In the genomic region with DNA sequence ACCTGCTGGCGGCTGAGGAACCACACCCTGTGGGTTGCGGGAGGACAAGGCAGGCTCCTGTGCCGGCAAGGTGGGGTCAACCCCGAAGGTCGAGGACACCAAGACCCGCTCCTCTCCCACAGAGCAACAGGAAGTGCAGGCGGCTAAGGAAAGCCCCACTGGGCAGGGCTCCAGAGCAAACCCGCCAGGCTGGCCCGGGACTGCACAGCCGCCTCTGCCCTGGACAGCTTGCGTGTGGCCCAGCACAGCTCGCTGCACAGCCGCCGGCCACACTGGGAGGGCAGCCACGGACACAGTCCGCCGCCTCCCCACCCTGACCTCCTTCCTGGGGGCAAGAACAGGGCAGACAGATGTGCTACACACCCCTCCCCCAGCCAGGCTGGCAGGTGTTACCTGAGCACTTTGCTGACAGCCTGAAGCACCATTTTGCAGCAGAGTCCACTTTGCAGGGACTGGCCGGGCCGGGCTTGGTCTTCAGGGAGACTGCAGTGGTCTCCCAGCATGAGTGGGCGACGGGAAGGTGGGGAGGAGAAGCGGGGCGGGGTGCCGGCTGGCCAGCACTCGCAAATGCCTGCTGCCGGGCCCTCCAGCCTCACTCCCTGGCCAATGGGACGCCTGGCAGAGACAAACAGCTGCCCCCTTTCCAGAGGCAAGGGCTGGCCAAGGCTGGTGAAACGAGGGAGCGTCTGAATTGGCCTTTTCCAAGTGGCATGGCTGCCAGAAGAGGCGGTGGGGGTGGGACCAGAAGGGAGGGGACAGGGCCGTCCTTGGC, we compare ENCODE assay signal across 8 cellular contexts. TPM values are rescaled to one million over a fixed set of nuclear protein-coding genes. Genes with fewer than 3 reads are reported as not detected.
A peak's percentile ranks its signal among the peaks of the same experiment; 100 is the strongest.
DNase-seq lines count a peak whose midpoint lies in the region; TF ChIP-seq lines count a peak whose summit lies in the region.

A gene with protein sequence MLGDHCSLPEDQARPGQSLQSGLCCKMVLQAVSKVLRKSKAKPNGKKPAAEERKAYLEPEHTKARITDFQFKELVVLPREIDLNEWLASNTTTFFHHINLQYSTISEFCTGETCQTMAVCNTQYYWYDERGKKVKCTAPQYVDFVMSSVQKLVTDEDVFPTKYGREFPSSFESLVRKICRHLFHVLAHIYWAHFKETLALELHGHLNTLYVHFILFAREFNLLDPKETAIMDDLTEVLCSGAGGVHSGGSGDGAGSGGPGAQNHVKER (minus strand): TSS at position 726 of the 772 bp plus-strand sequence. CDS start 223 bp downstream, at position 503.

- H3K27ac Mint-ChIP-seq in CD4-positive, alpha-beta memory T cell, result peak within 1 kb of the TSS in 6 of 7 donors; percentile 7 to 75 (median 55)

- CTCF ChIA-PET in CD4-positive, alpha-beta memory T cell (lab: Charles Lee; ENCODE audit: partially characterized antibody), result no interaction called here
- CTCF ChIA-PET in PC-9 (lab: Charles Lee), result interaction anchor here (0.5 kb wide), 1 partner anchor 10 kb away, joined by 3 read pairs; no protein-coding TSS in a partner anchor

- H3K4me1 Mint-ChIP-seq in CD4-positive, alpha-beta memory T cell, result peaks cover 16 to 54% (median 36%) of the 10 kb centered on the region in 4 donors

- no peaks in the 10 kb centered on the region for H3K36me3 ChIP-seq in CD4-positive, alpha-beta memory T cell (ENCODE audit: insufficient read depth, low read length)
- no peaks in the 10 kb centered on the region for H3K36me3 ChIP-seq in PC-9 (ENCODE audit: low read depth)
- no peaks in the 10 kb centered on the region for H3K36me3 ChIP-seq in neural cell (ENCODE audit: insufficient read depth, low read length)

- H3K79me2 ChIP-seq in PC-9 (ENCODE audit: low read depth) (no peaks in the 10 kb centered on the region), neural cell (replicated peaks; ENCODE audit: insufficient read depth, low read length) (no peaks in the 10 kb centered on the region)

- no peak within 1 kb of the TSS for H3K4me3 ChIP-seq in CD4-positive, alpha-beta memory T cell (ENCODE audit: low read length in 2 of 2)
- H3K4me3 ChIP-seq in PC-9 (no peak within 1 kb of the TSS), fibroblast of pulmonary artery (replicated peaks; ENCODE audit: low read depth, low read length) (no peak within 1 kb of the TSS), neural cell (ENCODE audit: low read length) (no peak within 1 kb of the TSS), foreskin fibroblast (ENCODE audit: low read depth in 1 of 2, low read length in 2 of 2) (no peak within 1 kb of the TSS)

- POLR2A ChIA-PET in CD4-positive, alpha-beta memory T cell (lab: Charles Lee; ENCODE audit: partially characterized antibody), result no interaction called here
- POLR2A ChIA-PET in PC-9 (lab: Charles Lee; ENCODE audit: unreplicated experiment), result no interaction called here

- H3K27me3 ChIP-seq in CD4-positive, alpha-beta memory T cell (ENCODE audit: insufficient read depth, low read length), result no peaks in the 10 kb centered on the region
- no peaks in the 10 kb centered on the region for H3K27me3 ChIP-seq in PC-9 (ENCODE audit: insufficient read depth, low read depth)
- no peaks in the 10 kb centered on the region for H3K27me3 ChIP-seq in neural cell (ENCODE audit: insufficient read depth, low read depth, low read length)

- no peaks in the 10 kb centered on the region for H3K27me3 Mint-ChIP-seq in CD4-positive, alpha-beta memory T cell

- TF ChIP-seq EP300 in neural cell (conservative IDR thresholded peaks at IDR 0.05; ENCODE audit: poor library complexity, severe bottlenecking), result no peak

- DNase-seq in CD4-positive, alpha-beta memory T cell, result peak; percentile 6 to 54 (median 16)
- DNase-seq in PC-9 (peak in 1 of 2 experiments; percentile 67), fibroblast of pulmonary artery (ENCODE audit: low read depth) (peak; percentile 11), NK-92 (lab: John Stamatoyannopoulos, UW; ENCODE audit: unreplicated experiment) (no peak), NCI-H1694 (lab: John Stamatoyannopoulos, UW) (no peak), GM20000 (ENCODE audit: low spot score) (no peak), foreskin fibroblast (no peak)

- peaks cover 56% of the 10 kb centered on the region for H3K4me1 ChIP-seq in CD4-positive, alpha-beta memory T cell (ENCODE audit: insufficient read depth, low read length)
- no peaks in the 10 kb centered on the region for H3K4me1 ChIP-seq in PC-9 (replicated peaks; ENCODE audit: insufficient read depth)

- intact Hi-C loops in CD4-positive, alpha-beta memory T cell (cut with micrococcal nuclease), result no loop called here
- intact Hi-C loops in PC-9 (cut with micrococcal nuclease; ENCODE audit: unreplicated experiment), result no loop called here

- TF ChIP-seq CTCF in PC-9 (conservative IDR thresholded peaks at IDR 0.05) (no peak), fibroblast of pulmonary artery (IDR thresholded peaks at IDR 0.05; ENCODE audit: low read length, missing control alignments) (no peak), neural cell (IDR thresholded peaks at IDR 0.05; ENCODE audit: poor library complexity, severe bottlenecking) (no peak), GM20000 (IDR thresholded peaks at IDR 0.05; ENCODE audit: extremely low read depth, missing control alignments) (no peak), foreskin fibroblast (IDR thresholded peaks at IDR 0.05; ENCODE audit: low read depth, low read length) (no peak)

- H3K9me3 ChIP-seq in CD4-positive, alpha-beta memory T cell (ENCODE audit: control insufficient read depth in 1 of 2, low read length in 2 of 2), result no peaks in the 10 kb centered on the region
- H3K9me3 ChIP-seq in PC-9 (ENCODE audit: insufficient read depth, low read depth) (no peaks in the 10 kb centered on the region), neural cell (ENCODE audit: low read length) (no peaks in the 10 kb centered on the region)

- no peak within 1 kb of the TSS for H3K9ac ChIP-seq in neural cell (ENCODE audit: low read length)

- H4K20me1 ChIP-seq in PC-9 (ENCODE audit: insufficient read depth) (no peaks in the 10 kb centered on the region; the same call in 1 of the 2 replicates), neural cell (ENCODE audit: insufficient read depth) (no peaks in the 10 kb centered on the region)

- TF ChIP-seq RAD21 in neural cell (conservative IDR thresholded peaks at IDR 0.05), result no peak

- H2AFZ ChIP-seq in PC-9, result no peak within 1 kb of the TSS
- H2AFZ ChIP-seq in neural cell (ENCODE audit: low read depth, low read length), result no peak within 1 kb of the TSS

- H3K27ac ChIP-seq in CD4-positive, alpha-beta memory T cell (ENCODE audit: low read depth, low read length), result no peak within 1 kb of the TSS
- H3K27ac ChIP-seq in PC-9 (no peak within 1 kb of the TSS), neural cell (ENCODE audit: low read length) (no peak within 1 kb of the TSS)

- H3F3A ChIP-seq in PC-9 (ENCODE audit: insufficient read depth, low read depth) (no peaks in the 10 kb centered on the region), neural cell (ENCODE audit: insufficient read depth, low read length, poor library complexity, severe bottlenecking) (no peaks in the 10 kb centered on the region)

- H3K9me3 Mint-ChIP-seq in CD4-positive, alpha-beta memory T cell, result no peaks in the 10 kb centered on the region

- peaks cover 0 to 8% of the 10 kb centered on the region in 2 donors for H3K36me3 Mint-ChIP-seq in CD4-positive, alpha-beta memory T cell

- H3K4me2 ChIP-seq in PC-9 (no peak within 1 kb of the TSS), neural cell (ENCODE audit: low read length) (no peak within 1 kb of the TSS)

- no TSS peak for BruUV-seq in PC-9 (replicated peaks; lab: Mats Ljungman, UMichigan)

- H3K4me3 Mint-ChIP-seq in CD4-positive, alpha-beta memory T cell, result peak within 1 kb of the TSS in 3 of 8 donors; percentile 10 to 36 (median 25)

- H3K9me2 ChIP-seq in PC-9 (ENCODE audit: insufficient read depth) (no peaks in the 10 kb centered on the region), neural cell (ENCODE audit: insufficient read depth, low read length) (no peaks in the 10 kb centered on the region)

TF ChIP-seq in neural cell, 6 proteins besides CTCF, POLR2A, EP300 and RAD21:
- TF ChIP-seq SMC3 (conservative IDR thresholded peaks at IDR 0.05; ENCODE audit: poor library complexity) (no peak), POLR2AphosphoS5 (IDR thresholded peaks at IDR 0.05) (no peak), EZH2 (IDR thresholded peaks at IDR 0.05; ENCODE audit: borderline replicate concordance, insufficient read depth, low read length, poor library complexity, severe bottlenecking) (no peak), MXI1 (conservative IDR thresholded peaks at IDR 0.05; ENCODE audit: poor library complexity, severe bottlenecking) (no peak), TAF1 (IDR thresholded peaks at IDR 0.05; ENCODE audit: low read depth) (no peak)
- TF ChIP-seq, protein P1, sequence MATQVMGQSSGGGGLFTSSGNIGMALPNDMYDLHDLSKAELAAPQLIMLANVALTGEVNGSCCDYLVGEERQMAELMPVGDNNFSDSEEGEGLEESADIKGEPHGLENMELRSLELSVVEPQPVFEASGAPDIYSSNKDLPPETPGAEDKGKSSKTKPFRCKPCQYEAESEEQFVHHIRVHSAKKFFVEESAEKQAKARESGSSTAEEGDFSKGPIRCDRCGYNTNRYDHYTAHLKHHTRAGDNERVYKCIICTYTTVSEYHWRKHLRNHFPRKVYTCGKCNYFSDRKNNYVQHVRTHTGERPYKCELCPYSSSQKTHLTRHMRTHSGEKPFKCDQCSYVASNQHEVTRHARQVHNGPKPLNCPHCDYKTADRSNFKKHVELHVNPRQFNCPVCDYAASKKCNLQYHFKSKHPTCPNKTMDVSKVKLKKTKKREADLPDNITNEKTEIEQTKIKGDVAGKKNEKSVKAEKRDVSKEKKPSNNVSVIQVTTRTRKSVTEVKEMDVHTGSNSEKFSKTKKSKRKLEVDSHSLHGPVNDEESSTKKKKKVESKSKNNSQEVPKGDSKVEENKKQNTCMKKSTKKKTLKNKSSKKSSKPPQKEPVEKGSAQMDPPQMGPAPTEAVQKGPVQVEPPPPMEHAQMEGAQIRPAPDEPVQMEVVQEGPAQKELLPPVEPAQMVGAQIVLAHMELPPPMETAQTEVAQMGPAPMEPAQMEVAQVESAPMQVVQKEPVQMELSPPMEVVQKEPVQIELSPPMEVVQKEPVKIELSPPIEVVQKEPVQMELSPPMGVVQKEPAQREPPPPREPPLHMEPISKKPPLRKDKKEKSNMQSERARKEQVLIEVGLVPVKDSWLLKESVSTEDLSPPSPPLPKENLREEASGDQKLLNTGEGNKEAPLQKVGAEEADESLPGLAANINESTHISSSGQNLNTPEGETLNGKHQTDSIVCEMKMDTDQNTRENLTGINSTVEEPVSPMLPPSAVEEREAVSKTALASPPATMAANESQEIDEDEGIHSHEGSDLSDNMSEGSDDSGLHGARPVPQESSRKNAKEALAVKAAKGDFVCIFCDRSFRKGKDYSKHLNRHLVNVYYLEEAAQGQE (IDR thresholded peaks at IDR 0.05; ENCODE audit: borderline replicate concordance), result no peak

RNA-seq across cellular contexts. Expression of the gene that starts here (rescaled TPM):
- 10 to 100 TPM; 73.1 to 74.1 TPM for total RNA-seq in CD4-positive, alpha-beta memory T cell
- 10 to 100 TPM; 48.8 to 67.0 TPM for polyA plus RNA-seq in CD4-positive, alpha-beta memory T cell
- 19.1 and 21.8 TPM in 2 replicates for total RNA-seq in PC-9 (2021)
- polyA plus RNA-seq in neural cell, result 33.2 and 56.8 TPM in 2 replicates
- 16.6 and 20.9 TPM in 2 replicates for polyA minus RNA-seq in neural cell

Comparison
In these comparisons a context has a peak if more than half of its experiments do, and no peak if none do; other contexts are left out.
1. DNase-seq: peak in CD4-positive, alpha-beta memory T cell (5 of 5) and fibroblast of pulmonary artery (single experiment); none in NK-92 (single experiment), NCI-H1694 (single experiment), GM20000 (single experiment) and foreskin fibroblast (0 of 2).